1 cellular context compared by ENCODE assay signal in genomic region chr1:23178931-23179330, GRCh38.
TF ChIP-seq lines count a peak whose summit lies in the region.

No MANE protein-coding gene starts in this region.

TF ChIP-seq in endothelial cell of umbilical vein, 7 proteins besides CTCF, POLR2A, EP300 and RAD21 (continued from another document):
- TF ChIP-seq EZH2 (IDR thresholded peaks at IDR 0.05; ENCODE audit: borderline replicate concordance, low read depth, low read length, severe bottlenecking), result no peak
- TF ChIP-seq FOS (IDR thresholded peaks at IDR 0.05; ENCODE audit: borderline replicate concordance, insufficient read depth, low read length), result no peak
- TF ChIP-seq JUN (IDR thresholded peaks at IDR 0.05; ENCODE audit: borderline replicate concordance, insufficient read depth, insufficient read length, low read depth), result no peak
